In genomic region chr18:2884706-2885285, GRCh38 we compare ENCODE assay signal across 21 cellular contexts.
"Had no signal": no experiment of that assay in that cellular context is flagged by ENCODE, and none has a peak within 500 bp of the region (broad histone marks: within the 10 kb centered on the region; RNA-seq: fewer than 3 reads in every experiment).

No MANE protein-coding gene starts in this region.

- H3K27ac Mint-ChIP-seq: activated B cell treated with CpG ODN at 0.5 μM for 24 hours; activated naive CD4-positive, alpha-beta T cell treated with anti-CD3 and anti-CD28 coated beads for 36 hours; activated T-helper 17 cell treated with anti-CD3 and anti-CD28 coated beads, Interleukin-2, amount 50 U/mL, for 72 hours; progenitor cell of endocrine pancreas had no signal

- H3K36me3 ChIP-seq: adrenal gland, gastroesophageal sphincter, neutrophil, transverse colon had no signal

- H3K4me3 ChIP-seq: adrenal gland, gastroesophageal sphincter, heart right ventricle, transverse colon had no signal

- H3K4me3 Mint-ChIP-seq: activated B cell treated with CpG ODN at 0.5 μM for 24 hours; activated naive CD4-positive, alpha-beta T cell treated with anti-CD3 and anti-CD28 coated beads for 36 hours; naive B cell; T-helper 2 cell treated with Interferon-gamma antibody and Interleukin-4, amounts not matched to agents 5 μg/mL and 100 μg/mL, for 36 hours had no signal

- ATAC-seq: activated T-helper 17 cell treated with anti-CD3 and anti-CD28 coated beads, Interleukin-2, amount 50 U/mL, for 72 hours; gastroesophageal sphincter; heart right ventricle; right cardiac atrium; stimulated activated naive CD8-positive, alpha-beta T cell treated with anti-CD3 and anti-CD28 coated beads, Interleukin-15, Interleukin-2, amounts not matched to agents 100 U/mL and 50 U/mL, for 24 hours had no signal

- DNase-seq: activated B cell treated with CpG ODN at 0.5 μM for 24 hours; activated CD4-positive, alpha-beta T cell treated with anti-CD3 and anti-CD28 coated beads for 48 hours; activated naive CD4-positive, alpha-beta T cell treated with anti-CD3 and anti-CD28 coated beads for 36 hours; adrenal gland; heart right ventricle; mammary epithelial cell; naive B cell; right cardiac atrium; small intestine; stimulated activated CD4-positive, alpha-beta T cell treated with anti-CD3 and anti-CD28 coated beads, Interleukin-4, amount 100 ng/mL, for 4 hours; stimulated activated CD8-positive, alpha-beta memory T cell treated with anti-CD3 and anti-CD28 coated beads, Interleukin-4, amount 100 ng/mL, for 48 hours; stimulated activated naive CD8-positive, alpha-beta T cell treated with anti-CD3 and anti-CD28 coated beads, Interleukin-15, Interleukin-2, amounts not matched to agents 100 U/mL and 50 U/mL, for 24 hours; SW 1271; transverse colon had no signal

- H3K4me1 ChIP-seq: adrenal gland had no signal

- H3K27me3 ChIP-seq: adrenal gland, gastroesophageal sphincter, heart right ventricle, neutrophil, transverse colon had no signal

- H3K27ac ChIP-seq: adrenal gland, gastroesophageal sphincter, heart right ventricle, neutrophil, transverse colon had no signal

- H3K27me3 Mint-ChIP-seq: activated T-helper 17 cell treated with anti-CD3 and anti-CD28 coated beads, Interleukin-2, amount 50 U/mL, for 72 hours; progenitor cell of endocrine pancreas had no signal

- FAIRE-seq: endometrium, islet of Langerhans, small intestine had no signal

- H3K9me3 ChIP-seq: adrenal gland, gastroesophageal sphincter, neutrophil, transverse colon had no signal
